In the genomic region with DNA sequence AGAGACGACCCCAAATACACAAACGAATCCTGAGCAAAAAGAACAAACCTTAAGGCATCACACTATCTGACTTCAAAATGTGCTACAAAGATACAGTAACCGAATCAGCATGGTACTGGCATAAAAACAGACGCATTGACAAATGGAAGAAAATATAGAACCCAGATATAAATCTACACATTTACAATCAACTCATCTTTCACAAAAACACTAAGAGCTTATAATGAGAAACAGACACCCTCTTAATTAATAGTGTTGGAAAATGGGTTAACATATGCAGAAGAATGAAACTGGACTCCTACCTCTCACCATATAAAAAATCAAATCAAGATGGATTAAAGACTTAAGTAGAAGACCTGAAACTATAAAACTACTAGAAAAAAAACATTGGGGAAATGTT, we compare ENCODE assay signal across 11 cellular contexts.
"Had no signal": no experiment of that assay in that cellular context is flagged by ENCODE, and none has a peak within 500 bp of the region (broad histone marks: within the 10 kb centered on the region; RNA-seq: fewer than 3 reads in every experiment).

No MANE protein-coding gene starts in this region.

- H3K9me3 Mint-ChIP-seq: HFFc6 had no signal

- H3K4me2 ChIP-seq: GM23338 had no signal

- ATAC-seq: GM23338, HCT116 had no signal

- H3K9me3 ChIP-seq: HAP-1 had no signal

- H3K9ac ChIP-seq: GM23248 had no signal

- H2AFZ ChIP-seq: GM23248, GM23338 had no signal

- H3K27ac Mint-ChIP-seq: GM23338, H9, HFFc6 had no signal

- H3K4me3 ChIP-seq: GM23248, GM23338, HAP-1 had no signal

- H3K4me1 Mint-ChIP-seq: GM23338, H9 had no signal

- FAIRE-seq: H1, H54 had no signal

- H3K27ac ChIP-seq: GM23248 had no signal

- H3K36me3 ChIP-seq: HAP-1 had no signal

- DNase-seq: GM23248, GOT3, H7, H9, HCEC 1CT, HFFc6 had no signal

- H3K4me1 ChIP-seq: HAP-1 had no signal

- H3K4me3 Mint-ChIP-seq: GM23338, H9, HFFc6 had no signal
